In the genomic region with DNA sequence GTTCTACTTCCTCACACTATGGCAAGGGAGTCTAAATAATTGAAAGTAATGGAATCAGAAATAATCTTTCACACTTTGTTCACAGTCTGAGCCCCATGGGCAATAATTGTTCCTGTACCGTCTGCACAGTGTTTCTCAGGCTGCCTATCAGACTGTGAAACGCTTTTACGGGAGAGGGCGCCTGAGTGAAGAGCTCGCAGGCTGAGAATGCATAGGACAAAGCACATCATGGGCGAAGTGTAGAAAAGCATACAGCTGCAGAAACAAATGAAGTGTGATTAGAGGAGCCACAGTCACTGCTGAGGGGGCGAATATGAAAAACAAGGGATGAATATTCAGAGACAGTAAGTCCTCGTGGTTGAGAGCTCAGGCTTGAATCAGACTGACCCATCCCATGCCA, we compare ENCODE assay signal across 14 cellular contexts.
DNase-seq lines count a peak whose midpoint lies in the region; ATAC-seq and TF ChIP-seq lines count a peak whose summit lies in the region.
"Had no signal": no experiment of that assay in that cellular context is flagged by ENCODE, and none has a peak within 500 bp of the region (broad histone marks: within the 10 kb centered on the region; RNA-seq: fewer than 3 reads in every experiment).

No MANE protein-coding gene starts in this region.

- H3K9me3 Mint-ChIP-seq in activated CD8-positive, alpha-beta T cell treated with anti-CD3 and anti-CD28 coated beads for 36 hours = peaks cover 1% of the 10 kb centered on the region

- peaks cover 1% of the 10 kb centered on the region for H3K36me3 Mint-ChIP-seq in activated CD8-positive, alpha-beta T cell treated with anti-CD3 and anti-CD28 coated beads for 36 hours (ENCODE audit: low read depth)

- H3K9me3 ChIP-seq in AG04450 (ENCODE audit: control insufficient read depth, insufficient read depth, low read length) = no peaks in the 10 kb centered on the region; the same call in 1 of the 2 replicates
- H3K9me3 ChIP-seq: BE2C, SJSA1 had no signal

- H3K4me3 ChIP-seq in AG04450 (ENCODE audit: low read depth, low read length) = no peak overlapping the region
- H3K4me3 ChIP-seq: SJSA1 had no signal

- intact Hi-C loops in activated CD8-positive, alpha-beta T cell treated with anti-CD3 and anti-CD28 coated beads for 36 hours (cut with micrococcal nuclease) = no loop called here

- CTCF ChIA-PET in AG04450 (lab: Charles Lee) = interaction anchor here (0.5 to 2.0 kb wide), 3 partner anchors 239 to 942 kb away, joined by 3 to 7 read pairs (median 3); no protein-coding TSS in a partner anchor
- CTCF ChIA-PET in activated CD8-positive, alpha-beta T cell treated with anti-CD3 and anti-CD28 coated beads for 36 hours (lab: Charles Lee) = no interaction called here

- no peak overlapping the region for H3K27ac ChIP-seq in AG04450 (ENCODE audit: low read depth, low read length)
- H3K27ac ChIP-seq: SJSA1 had no signal

- H3K4me1 Mint-ChIP-seq in activated CD8-positive, alpha-beta T cell treated with anti-CD3 and anti-CD28 coated beads for 36 hours (ENCODE audit: low read depth) = peaks cover 7% of the 10 kb centered on the region

- DNase-seq in AG04450 (ENCODE audit: low read depth, low spot score) = peak; percentile 2
- peak; percentile 73 for DNase-seq in NCI-H2227 (lab: John Stamatoyannopoulos, UW; ENCODE audit: unreplicated experiment)
- DNase-seq in cerebellar cortex (ENCODE audit: low spot score) = peak; percentile 86
- DNase-seq in left kidney (ENCODE audit: low read depth, low spot score) = peak; percentile 75
- no peak for DNase-seq in foreskin melanocyte
- no peak for DNase-seq in activated CD8-positive, alpha-beta T cell treated with anti-CD3 and anti-CD28 coated beads for 36 hours
- DNase-seq in GF-D8 (lab: John Stamatoyannopoulos, UW) = no peak
- DNase-seq in activated CD4-positive, alpha-beta T cell treated with anti-CD3 and anti-CD28 coated beads, Interleukin-2, amount 50 U/mL, for 1 hour = no peak
- DNase-seq: activated CD4-positive, alpha-beta T cell treated with anti-CD3 and anti-CD28 coated beads for 1 hour; BE2C; GDM1; naive thymus-derived CD8-positive, alpha-beta T cell had no signal

- H3K27ac Mint-ChIP-seq in activated CD8-positive, alpha-beta T cell treated with anti-CD3 and anti-CD28 coated beads for 36 hours = no peak overlapping the region
- H3K27ac Mint-ChIP-seq: activated T-helper 2 cell treated with anti-CD3 and anti-CD28 coated beads, Interferon-gamma antibody, Interleukin-2, Interleukin-4, amounts not matched to agents 10 μg/mL and 5 μg/mL and 100 μg/mL, durations not matched to agents 14 hours and 24 hours and 36 hours; naive thymus-derived CD8-positive, alpha-beta T cell had no signal

- H3K4me3 Mint-ChIP-seq in activated CD8-positive, alpha-beta T cell treated with anti-CD3 and anti-CD28 coated beads for 36 hours = no peak overlapping the region
- H3K4me3 Mint-ChIP-seq: naive thymus-derived CD8-positive, alpha-beta T cell had no signal

- POLR2A ChIA-PET in AG04450 (lab: Yijun Ruan, JAX) = no interaction called here
- POLR2A ChIA-PET in activated CD8-positive, alpha-beta T cell treated with anti-CD3 and anti-CD28 coated beads for 36 hours (lab: Charles Lee) = no interaction called here

- H3K27me3 ChIP-seq in AG04450 (ENCODE audit: control insufficient read depth, insufficient read depth, low read length) = no peaks in the 10 kb centered on the region
- H3K27me3 ChIP-seq: BE2C, SJSA1 had no signal

- no peak for ATAC-seq in activated CD8-positive, alpha-beta T cell treated with anti-CD3 and anti-CD28 coated beads for 36 hours
- ATAC-seq: naive thymus-derived CD8-positive, alpha-beta T cell had no signal

- peak; percentile 35 for TF ChIP-seq CTCF in AG04450 (IDR thresholded peaks at IDR 0.05; ENCODE audit: low read depth, low read length)
- no peak for TF ChIP-seq CTCF in activated CD8-positive, alpha-beta T cell treated with anti-CD3 and anti-CD28 coated beads for 36 hours (IDR thresholded peaks at IDR 0.05)

- H3K27me3 Mint-ChIP-seq in activated CD8-positive, alpha-beta T cell treated with anti-CD3 and anti-CD28 coated beads for 36 hours = no peaks in the 10 kb centered on the region

Comparison
In these comparisons a context has a peak if more than half of its experiments do, and no peak if none do; other contexts are left out.
1. DNase-seq: peak in AG04450 (single experiment), NCI-H2227 (single experiment), cerebellar cortex (single experiment) and left kidney (single experiment); none in foreskin melanocyte (single experiment), activated CD8-positive, alpha-beta T cell treated with anti-CD3 and anti-CD28 coated beads for 36 hours (single experiment), GF-D8 (single experiment) and activated CD4-positive, alpha-beta T cell treated with anti-CD3 and anti-CD28 coated beads, Interleukin-2, amount 50 U/mL, for 1 hour (single experiment).